ENCODE assay signal across 9 cellular contexts in genomic region chr17:35170968-35171771, GRCh38. TPM values are rescaled to one million over a fixed set of nuclear protein-coding genes. Genes with fewer than 3 reads are reported as not detected.
DNase-seq lines count a peak whose midpoint lies in the region; ATAC-seq and TF ChIP-seq lines count a peak whose summit lies in the region.
"Had no signal": no experiment of that assay in that cellular context is flagged by ENCODE, and none has a peak within 500 bp of the region (broad histone marks: within the 10 kb centered on the region; RNA-seq: fewer than 3 reads in every experiment).

No MANE protein-coding gene starts in this region.

- H3K36me3 Mint-ChIP-seq in activated CD8-positive, alpha-beta memory T cell treated with anti-CD3 and anti-CD28 coated beads, Interleukin-2, amount 10 ng/mL, durations not matched to agents 7 days and 5 days, result no peaks in the 10 kb centered on the region

- TF ChIP-seq CTCF in A673 (conservative IDR thresholded peaks at IDR 0.05; ENCODE audit: low read depth, low read length) (peak; percentile 36; the same call in 1 of the 2 replicates), GM20000 (IDR thresholded peaks at IDR 0.05; ENCODE audit: extremely low read depth, missing control alignments) (peak; percentile 5), gastroesophageal sphincter (IDR thresholded peaks at IDR 0.05) (peak in 3 of 4 experiments; percentile 32 to 35 (median 33)), hepatocyte (IDR thresholded peaks at IDR 0.05; ENCODE audit: poor library complexity) (no peak)

- CTCF ChIA-PET in A673 (lab: Charles Lee), result no interaction called here
- CTCF ChIA-PET in activated CD8-positive, alpha-beta memory T cell treated with anti-CD3 and anti-CD28 coated beads, Interleukin-2, amount 10 ng/mL, durations not matched to agents 7 days and 5 days (lab: Charles Lee), result interaction anchor here (0.8 to 1.8 kb wide), 11 partner anchors 42 to 593 kb away, joined by 3 to 12 read pairs (median 4); partner anchors contain the start of gene SLFN5

- H3K4me2 ChIP-seq in hepatocyte, result no peak overlapping the region

- TF ChIP-seq EP300 in gastroesophageal sphincter (IDR thresholded peaks at IDR 0.05), result no peak

- intact Hi-C loops in A673 (cut with micrococcal nuclease; ENCODE audit: unreplicated experiment), result loop anchor here (2.0 to 5.0 kb wide), 2 partner anchors 368 to 576 kb away; no protein-coding TSS in a partner anchor

- no peaks in the 10 kb centered on the region for H4K20me1 ChIP-seq in hepatocyte (ENCODE audit: insufficient read depth, poor library complexity, severe bottlenecking)

- 45 to 58% methylated on average over 2 to 4 of the region's 18 CpGs for WGBS in gastroesophageal sphincter (ENCODE audit: low coverage in 1 of 2), 2 donors
- WGBS in hepatocyte (ENCODE audit: low lambda C conversion rate, missing lambda C conversion rate), result 86% methylated on average over 18 of the region's 18 CpGs

- peak; percentile 78 for ATAC-seq in activated CD8-positive, alpha-beta memory T cell treated with anti-CD3 and anti-CD28 coated beads, Interleukin-2, amount 10 ng/mL, durations not matched to agents 7 days and 5 days
- ATAC-seq in gastroesophageal sphincter (no peak), HG03108 (IDR thresholded peaks at IDR 0.05; ENCODE audit: unreplicated experiment) (no peak)

- H3K27ac Mint-ChIP-seq in activated CD8-positive, alpha-beta memory T cell treated with anti-CD3 and anti-CD28 coated beads, Interleukin-2, amount 10 ng/mL, durations not matched to agents 7 days and 5 days, result peak overlapping the region; percentile 65
- H3K27ac Mint-ChIP-seq: dendritic cell treated with granulocyte-macrophage colony-stimulating factor and Interleukin-4, amounts not matched to agents 40 ng/mL and 50 ng/mL, for 4 days had no signal

- H3K9me3 Mint-ChIP-seq in activated CD8-positive, alpha-beta memory T cell treated with anti-CD3 and anti-CD28 coated beads, Interleukin-2, amount 10 ng/mL, durations not matched to agents 7 days and 5 days (ENCODE audit: low read depth), result no peaks in the 10 kb centered on the region
- H3K9me3 Mint-ChIP-seq: dendritic cell treated with granulocyte-macrophage colony-stimulating factor and Interleukin-4, amounts not matched to agents 40 ng/mL and 50 ng/mL, for 4 days had no signal

- H3K27me3 ChIP-seq in A673 (replicated peaks; ENCODE audit: insufficient read depth, low read depth, low read length, poor library complexity) (no peaks in the 10 kb centered on the region), gastroesophageal sphincter (peaks cover 25% of the 10 kb centered on the region), hepatocyte (peaks cover 3% of the 10 kb centered on the region)

- peaks cover 22% of the 10 kb centered on the region for H3K4me1 Mint-ChIP-seq in activated CD8-positive, alpha-beta memory T cell treated with anti-CD3 and anti-CD28 coated beads, Interleukin-2, amount 10 ng/mL, durations not matched to agents 7 days and 5 days

- DNase-seq in A673 (ENCODE audit: low spot score) (peak; percentile 37), GM20000 (ENCODE audit: low spot score) (peak; percentile 56), GM19240 (ENCODE audit: insufficient read length, low spot score) (no peak), hepatocyte (ENCODE audit: low spot score) (no peak), HUDEP-2 (lab: John Stamatoyannopoulos, UW; ENCODE audit: unreplicated experiment in 76 of 76) (no peak)
- peak; percentile 52 for DNase-seq in activated CD8-positive, alpha-beta memory T cell treated with anti-CD3 and anti-CD28 coated beads, Interleukin-2, amount 10 ng/mL, durations not matched to agents 7 days and 5 days

- H3K36me3 ChIP-seq in A673 (ENCODE audit: insufficient read depth, low read length, poor library complexity, severe bottlenecking) (no peaks in the 10 kb centered on the region), gastroesophageal sphincter (no peaks in the 10 kb centered on the region), hepatocyte (replicated peaks; ENCODE audit: insufficient read depth, low read depth) (no peaks in the 10 kb centered on the region)

- H3K4me3 Mint-ChIP-seq in activated CD8-positive, alpha-beta memory T cell treated with anti-CD3 and anti-CD28 coated beads, Interleukin-2, amount 10 ng/mL, durations not matched to agents 7 days and 5 days, result no peak overlapping the region
- H3K4me3 Mint-ChIP-seq: dendritic cell treated with granulocyte-macrophage colony-stimulating factor and Interleukin-4, amounts not matched to agents 40 ng/mL and 50 ng/mL, for 4 days had no signal

- no peaks in the 10 kb centered on the region for H3K4me1 ChIP-seq in A673 (ENCODE audit: insufficient read depth, low read length, poor library complexity, severe bottlenecking)
- no peaks in the 10 kb centered on the region for H3K4me1 ChIP-seq in gastroesophageal sphincter
- H3K4me1 ChIP-seq in hepatocyte (ENCODE audit: insufficient read depth), result no peaks in the 10 kb centered on the region

- H3K9me2 ChIP-seq in hepatocyte (replicated peaks; ENCODE audit: insufficient read depth), result no peaks in the 10 kb centered on the region

- H2AFZ ChIP-seq in hepatocyte, result no peak overlapping the region

- H3K27me3 Mint-ChIP-seq in activated CD8-positive, alpha-beta memory T cell treated with anti-CD3 and anti-CD28 coated beads, Interleukin-2, amount 10 ng/mL, durations not matched to agents 7 days and 5 days, result no peaks in the 10 kb centered on the region

- no TSS peak for BruUV-seq in A673 (replicated peaks; lab: Mats Ljungman, UMichigan)

- no peak overlapping the region for H3K4me3 ChIP-seq in A673 (ENCODE audit: low read depth, low read length, poor library complexity, severe bottlenecking)
- H3K4me3 ChIP-seq in gastroesophageal sphincter, result no peak overlapping the region
- H3K4me3 ChIP-seq in hepatocyte, result no peak overlapping the region

- no peaks in the 10 kb centered on the region for H3K9me3 ChIP-seq in A673 (ENCODE audit: low read depth, low read length, poor library complexity, severe bottlenecking)
- H3K9me3 ChIP-seq in gastroesophageal sphincter, result no peaks in the 10 kb centered on the region
- no peaks in the 10 kb centered on the region for H3K9me3 ChIP-seq in hepatocyte (ENCODE audit: low read depth)

- H3K79me2 ChIP-seq in hepatocyte, result no peaks in the 10 kb centered on the region

- no peak for TF ChIP-seq POLR2A in gastroesophageal sphincter (IDR thresholded peaks at IDR 0.05)

- POLR2A ChIA-PET in A673 (lab: Charles Lee; ENCODE audit: low non-redundant PET), result no interaction called here

- H3K27ac ChIP-seq in A673 (ENCODE audit: low read depth, low read length, poor library complexity, severe bottlenecking), result no peak overlapping the region
- H3K27ac ChIP-seq in gastroesophageal sphincter, result no peak overlapping the region
- H3K27ac ChIP-seq in hepatocyte, result no peak overlapping the region

RNA-seq across cellular contexts. Expression of gene SLC35G3, which starts 23.0 kb away (rescaled TPM):
- total RNA-seq in A673 (2021) (not detected in 2 replicates), gastroesophageal sphincter (not detected), hepatocyte (not detected in 2 replicates)
- total RNA-seq in activated CD8-positive, alpha-beta memory T cell treated with anti-CD3 and anti-CD28 coated beads, Interleukin-2, amount 10 ng/mL, durations not matched to agents 7 days and 5 days, result not detected
- polyA plus RNA-seq in hepatocyte, result not detected in 2 replicates

RNA-seq across cellular contexts. Expression of gene UNC45B, which starts 23.6 kb away (rescaled TPM):
- not detected in 2 replicates for total RNA-seq in A673 (2021)
- under 1 TPM in 1 of 2 experiments, not detected in 1; 0.06 TPM for total RNA-seq in activated CD8-positive, alpha-beta memory T cell treated with anti-CD3 and anti-CD28 coated beads, Interleukin-2, amount 10 ng/mL, durations not matched to agents 7 days and 5 days
- under 1 TPM in 3 of 4 donors, not detected in 1; 0.05 to 0.31 (median 0.13) TPM for total RNA-seq in gastroesophageal sphincter
- 0.20 TPM in 1 of 2 replicates, not detected in the other for total RNA-seq in hepatocyte
- polyA plus RNA-seq in hepatocyte, result not detected in 2 replicates

RNA-seq across cellular contexts. Expression of gene NLE1, which starts 29.1 kb away (rescaled TPM):
- 18.1 and 23.3 TPM in 2 replicates for total RNA-seq in A673 (2021)
- 10 to 100 TPM; 23.0 to 30.5 TPM for total RNA-seq in activated CD8-positive, alpha-beta memory T cell treated with anti-CD3 and anti-CD28 coated beads, Interleukin-2, amount 10 ng/mL, durations not matched to agents 7 days and 5 days
- 10 to 100 TPM in 2 of 4 donors, 1 to 10 TPM in 2; 7.6 to 12.3 (median 9.3) TPM for total RNA-seq in gastroesophageal sphincter
- total RNA-seq in hepatocyte, result 10.9 and 12.7 TPM in 2 replicates
- polyA plus RNA-seq in hepatocyte, result 3.9 and 6.7 TPM in 2 replicates

RNA-seq across cellular contexts. Expression of gene FNDC8, which starts 49.8 kb away (rescaled TPM):
- total RNA-seq in A673 (2021), result not detected in 2 replicates
- not detected for total RNA-seq in activated CD8-positive, alpha-beta memory T cell treated with anti-CD3 and anti-CD28 coated beads, Interleukin-2, amount 10 ng/mL, durations not matched to agents 7 days and 5 days
- not detected for total RNA-seq in gastroesophageal sphincter
- total RNA-seq in hepatocyte, result not detected in 2 replicates
- not detected in 2 replicates for polyA plus RNA-seq in hepatocyte

RNA-seq across cellular contexts. Expression of gene RAD51D, which starts 51.5 kb away (rescaled TPM):
- total RNA-seq in A673 (2021), result 10.2 and 12.1 TPM in 2 replicates
- total RNA-seq in activated CD8-positive, alpha-beta memory T cell treated with anti-CD3 and anti-CD28 coated beads, Interleukin-2, amount 10 ng/mL, durations not matched to agents 7 days and 5 days, result 10 to 100 TPM; 34.0 to 43.0 TPM
- 10 to 100 TPM in 2 of 4 donors, 1 to 10 TPM in 2; 5.1 to 11.1 (median 9.1) TPM for total RNA-seq in gastroesophageal sphincter
- 4.8 and 7.1 TPM in 2 replicates for total RNA-seq in hepatocyte
- polyA plus RNA-seq in hepatocyte, result 9.5 and 9.9 TPM in 2 replicates

Comparison
In these comparisons a context has a peak if more than half of its experiments do, and no peak if none do; other contexts are left out.
1. DNase-seq: peak in A673 (single experiment), GM20000 (single experiment) and activated CD8-positive, alpha-beta memory T cell treated with anti-CD3 and anti-CD28 coated beads, Interleukin-2, amount 10 ng/mL, durations not matched to agents 7 days and 5 days (single experiment); none in GM19240 (single experiment), hepatocyte (single experiment) and HUDEP-2 (0 of 76).